In genomic region chr4:133268205-133268604, GRCh38 we compare ENCODE assay signal across 1 cellular context.
TF ChIP-seq lines count a peak whose summit lies in the region.

No MANE protein-coding gene starts in this region.

TF ChIP-seq in H1, 55 proteins besides CTCF, POLR2A, EP300 and RAD21:
- TF ChIP-seq JUN (IDR thresholded peaks at IDR 0.05; ENCODE audit: low read depth, low read length): no peak
- TF ChIP-seq ASH2L (IDR thresholded peaks at IDR 0.05; ENCODE audit: low read length): no peak
- no peak for TF ChIP-seq POLR2AphosphoS5 (IDR thresholded peaks at IDR 0.05; ENCODE audit: low read depth, low read length)
- TF ChIP-seq PHF8 (conservative IDR thresholded peaks at IDR 0.05; ENCODE audit: low read depth, low read length): no peak
- no peak for TF ChIP-seq SIRT6 (IDR thresholded peaks at IDR 0.05; ENCODE audit: low read length)
- TF ChIP-seq GTF2F1 (IDR thresholded peaks at IDR 0.05; ENCODE audit: borderline replicate concordance, low read depth, low read length): no peak
- TF ChIP-seq, protein P1, sequence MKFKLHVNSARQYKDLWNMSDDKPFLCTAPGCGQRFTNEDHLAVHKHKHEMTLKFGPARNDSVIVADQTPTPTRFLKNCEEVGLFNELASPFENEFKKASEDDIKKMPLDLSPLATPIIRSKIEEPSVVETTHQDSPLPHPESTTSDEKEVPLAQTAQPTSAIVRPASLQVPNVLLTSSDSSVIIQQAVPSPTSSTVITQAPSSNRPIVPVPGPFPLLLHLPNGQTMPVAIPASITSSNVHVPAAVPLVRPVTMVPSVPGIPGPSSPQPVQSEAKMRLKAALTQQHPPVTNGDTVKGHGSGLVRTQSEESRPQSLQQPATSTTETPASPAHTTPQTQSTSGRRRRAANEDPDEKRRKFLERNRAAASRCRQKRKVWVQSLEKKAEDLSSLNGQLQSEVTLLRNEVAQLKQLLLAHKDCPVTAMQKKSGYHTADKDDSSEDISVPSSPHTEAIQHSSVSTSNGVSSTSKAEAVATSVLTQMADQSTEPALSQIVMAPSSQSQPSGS (IDR thresholded peaks at IDR 0.05; ENCODE audit: low read length): no peak
- no peak for TF ChIP-seq SRF (IDR thresholded peaks at IDR 0.05; ENCODE audit: low read depth, low read length)
- TF ChIP-seq SIN3A (conservative IDR thresholded peaks at IDR 0.05 in 1 of 2, IDR thresholded peaks at IDR 0.05 in 1 of 2; ENCODE audit: low read depth in 1 of 2, low read length in 2 of 2): no peak
- no peak for TF ChIP-seq CHD1 (IDR thresholded peaks at IDR 0.05; ENCODE audit: low read depth, low read length)
- no peak for TF ChIP-seq EGR1 (IDR thresholded peaks at IDR 0.05; ENCODE audit: borderline replicate concordance, low read depth, low read length)
- TF ChIP-seq ATF3 (IDR thresholded peaks at IDR 0.05; ENCODE audit: insufficient read depth, low read depth, low read length): no peak
- no peak for TF ChIP-seq SIX5 (IDR thresholded peaks at IDR 0.05; ENCODE audit: low read depth, low read length)
- TF ChIP-seq NRF1 (IDR thresholded peaks at IDR 0.05; ENCODE audit: low read depth, low read length): no peak
- TF ChIP-seq, protein P2, sequence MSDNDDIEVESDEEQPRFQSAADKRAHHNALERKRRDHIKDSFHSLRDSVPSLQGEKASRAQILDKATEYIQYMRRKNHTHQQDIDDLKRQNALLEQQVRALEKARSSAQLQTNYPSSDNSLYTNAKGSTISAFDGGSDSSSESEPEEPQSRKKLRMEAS (IDR thresholded peaks at IDR 0.05): no peak
- no peak for TF ChIP-seq RFX5 (IDR thresholded peaks at IDR 0.05; ENCODE audit: borderline replicate concordance, low read depth, low read length)
- no peak for TF ChIP-seq TCF12 (IDR thresholded peaks at IDR 0.05; ENCODE audit: low read depth, low read length)
- TF ChIP-seq RBBP5 (IDR thresholded peaks at IDR 0.05; ENCODE audit: borderline replicate concordance, low read depth, low read length): no peak
- no peak for TF ChIP-seq TAF1 (IDR thresholded peaks at IDR 0.05; ENCODE audit: low read depth, low read length)
- no peak for TF ChIP-seq GABPA (IDR thresholded peaks at IDR 0.05; ENCODE audit: borderline replicate concordance, insufficient read depth, low read length)
